16 cellular contexts compared by ENCODE assay signal in the genomic region with DNA sequence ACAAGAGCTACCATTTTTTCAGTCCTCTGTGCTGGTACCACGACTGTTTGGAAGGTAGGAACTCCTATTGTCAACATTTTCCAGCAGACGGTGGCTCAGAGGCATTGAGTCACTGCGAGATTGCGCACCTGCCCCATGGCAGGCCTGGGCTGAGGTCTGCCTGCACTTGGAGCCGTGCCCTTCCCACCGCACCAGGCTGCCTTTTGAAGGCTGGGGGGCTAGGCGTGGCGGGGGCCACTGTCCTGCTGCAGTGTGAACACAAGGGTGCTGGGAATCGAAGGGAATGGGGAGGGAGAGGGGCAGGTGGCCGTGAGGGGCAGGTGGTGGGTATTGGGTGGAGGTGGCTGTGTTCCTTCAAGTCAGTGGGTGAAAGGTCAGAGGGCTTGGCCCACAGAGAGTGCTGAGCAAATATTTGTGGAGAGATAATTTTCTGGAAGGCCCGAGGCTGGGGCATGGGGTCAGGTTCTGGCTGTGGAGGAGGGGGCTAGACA. TPM values are rescaled to one million over a fixed set of nuclear protein-coding genes. Genes with fewer than 3 reads are reported as not detected.
DNase-seq lines count a peak whose midpoint lies in the region; ATAC-seq and TF ChIP-seq lines count a peak whose summit lies in the region.
"Had no signal": no experiment of that assay in that cellular context is flagged by ENCODE, and none has a peak within 500 bp of the region (broad histone marks: within the 10 kb centered on the region; RNA-seq: fewer than 3 reads in every experiment).

No MANE protein-coding gene starts in this region.

- no peak overlapping the region for H4K5ac ChIP-seq in mesendoderm (ENCODE audit: low read length)

- no peak overlapping the region for H2AK5ac ChIP-seq in mesendoderm (ENCODE audit: low read length)

- no peak overlapping the region for H3K4ac ChIP-seq in mesendoderm (ENCODE audit: low read depth, low read length)

- DNase-seq in NCI-H510A treated with DMSO at 0.1 percent for 48 hours (lab: John Stamatoyannopoulos, UW) (peak; percentile 16), NCI-H510A (lab: John Stamatoyannopoulos, UW) (no peak), coronary artery (ENCODE audit: low spot score) (no peak), mucosa of descending colon (peak in 2 of 3 donors; percentile 56 to 66), upper lobe of left lung (peak in 1 of 2 donors; percentile 63), NCI-H187 (lab: John Stamatoyannopoulos, UW) (no peak), mesendoderm (no peak), esophagus muscularis mucosa (ENCODE audit: extremely low spot score) (no peak)
- DNase-seq: activated CD4-positive, alpha-beta T cell treated with anti-CD3 and anti-CD28 coated beads for 1 hour; activated gamma-delta T cell; CD4-positive, alpha-beta memory T cell; nephron progenitor cell; T-helper 9 cell; thyroid gland had no signal

- H2BK5ac ChIP-seq in mesendoderm (ENCODE audit: low read length): no peak overlapping the region

- no peaks in the 10 kb centered on the region for H3K79me2 ChIP-seq in mesendoderm (ENCODE audit: control insufficient read depth, insufficient read depth, low read length)

- WGBS in upper lobe of left lung, 2 donors: 82 to 85% methylated on average over 6 to 11 of the region's 11 CpGs
- WGBS in mesendoderm (ENCODE audit: extremely low coverage, insufficient coverage, low lambda C conversion rate): no CpG with 5 or more reads among the region's 11 CpGs
- 87% methylated on average over 10 of the region's 11 CpGs for WGBS in esophagus muscularis mucosa

- H3K9me3 ChIP-seq in mucosa of descending colon (no peaks in the 10 kb centered on the region), upper lobe of left lung (no peaks in the 10 kb centered on the region), esophagus muscularis mucosa (no peaks in the 10 kb centered on the region)
- H3K9me3 ChIP-seq: thyroid gland had no signal

- H4K8ac ChIP-seq in mesendoderm (ENCODE audit: low read depth, low read length): no peak overlapping the region

- ATAC-seq in mucosa of descending colon: peak; percentile 51
- no peak for ATAC-seq in upper lobe of left lung (ENCODE audit: low FRiP score in 2 of 2)
- ATAC-seq: right cardiac atrium had no signal

- no peak overlapping the region for H3K4me2 ChIP-seq in mesendoderm (ENCODE audit: low read length)

- TF ChIP-seq EP300 in upper lobe of left lung (IDR thresholded peaks at IDR 0.05) (no peak), esophagus muscularis mucosa (IDR thresholded peaks at IDR 0.05) (no peak)

- H2BK120ac ChIP-seq in mesendoderm (ENCODE audit: low read depth, low read length): no peak overlapping the region

- H2BK15ac ChIP-seq in mesendoderm (replicated peaks; ENCODE audit: low read depth): no peak overlapping the region

- H3K4me3 ChIP-seq in coronary artery (no peak overlapping the region), mucosa of descending colon (no peak overlapping the region), upper lobe of left lung (no peak overlapping the region), mesendoderm (ENCODE audit: low read length) (no peak overlapping the region), esophagus muscularis mucosa (no peak overlapping the region)
- H3K4me3 ChIP-seq: GM12878, thyroid gland had no signal

- TF ChIP-seq POLR2A in upper lobe of left lung (IDR thresholded peaks at IDR 0.05) (no peak), esophagus muscularis mucosa (IDR thresholded peaks at IDR 0.05; ENCODE audit: low read depth) (no peak)

- H3K27me3 ChIP-seq in upper lobe of left lung: no peaks in the 10 kb centered on the region
- H3K27me3 ChIP-seq in mesendoderm (ENCODE audit: insufficient read depth, low read length, poor library complexity): no peaks in the 10 kb centered on the region
- H3K27me3 ChIP-seq in esophagus muscularis mucosa: no peaks in the 10 kb centered on the region
- H3K27me3 ChIP-seq: thyroid gland had no signal

- no peak overlapping the region for H3K23ac ChIP-seq in mesendoderm (ENCODE audit: low read length)

- H3K4me1 ChIP-seq in mucosa of descending colon (ENCODE audit: low read depth): peaks cover 53% of the 10 kb centered on the region
- H3K4me1 ChIP-seq in upper lobe of left lung: peaks cover 47 to 71% (median 52%) of the 10 kb centered on the region in 4 donors
- H3K4me1 ChIP-seq in mesendoderm (ENCODE audit: control insufficient read depth, low read depth, low read length): no peaks in the 10 kb centered on the region
- peaks cover 48 to 65% (median 58%) of the 10 kb centered on the region in 4 donors for H3K4me1 ChIP-seq in esophagus muscularis mucosa

- no peaks in the 10 kb centered on the region for H3K79me1 ChIP-seq in mesendoderm (ENCODE audit: low read length)

- TF ChIP-seq CTCF in coronary artery (IDR thresholded peaks at IDR 0.05) (no peak), mucosa of descending colon (IDR thresholded peaks at IDR 0.05) (no peak), upper lobe of left lung (IDR thresholded peaks at IDR 0.05) (no peak), esophagus muscularis mucosa (IDR thresholded peaks at IDR 0.05) (no peak)

- H3K56ac ChIP-seq in mesendoderm (ENCODE audit: low read length): no peak overlapping the region

- intact Hi-C loops in mucosa of descending colon (cut with DNase I, micrococcal nuclease): no loop called here
- intact Hi-C loops in esophagus muscularis mucosa (cut with DNase I): no loop called here

- no peak overlapping the region for H3K18ac ChIP-seq in mesendoderm (ENCODE audit: low read length)

- H3K9ac ChIP-seq in mesendoderm (ENCODE audit: low read length): no peak overlapping the region

- H3K27ac ChIP-seq in coronary artery (peak overlapping the region; percentile 12 to 93), upper lobe of left lung (peak overlapping the region in 3 of 4 donors; percentile 63 to 81 (median 81)), mesendoderm (ENCODE audit: low read depth, low read length) (no peak overlapping the region), esophagus muscularis mucosa (replicated peaks in 1 of 4) (peak overlapping the region in 2 of 4 donors; percentile 7 to 31)
- H3K27ac ChIP-seq: thyroid gland had no signal

- no peaks in the 10 kb centered on the region for H3K36me3 ChIP-seq in mucosa of descending colon (ENCODE audit: low read depth)
- peaks cover 0 to 19% (median 9%) of the 10 kb centered on the region in 4 donors for H3K36me3 ChIP-seq in upper lobe of left lung
- H3K36me3 ChIP-seq in mesendoderm (ENCODE audit: control insufficient read depth, insufficient read depth, low read length): no peaks in the 10 kb centered on the region
- H3K36me3 ChIP-seq in esophagus muscularis mucosa: peaks cover 5 to 27% (median 12%) of the 10 kb centered on the region in 4 donors
- H3K36me3 ChIP-seq: thyroid gland had no signal

RNA-seq across cellular contexts. Expression of gene SNX33, which starts 16.3 kb away (rescaled TPM):
- total RNA-seq in mucosa of descending colon (10 to 100 TPM; 23.6 to 38.2 (median 28.7) TPM), upper lobe of left lung (10 to 100 TPM; 26.7 to 46.1 (median 31.7) TPM), esophagus muscularis mucosa (10 to 100 TPM; 27.8 to 47.6 (median 40.1) TPM)
- 10.5 TPM for polyA plus RNA-seq in mesendoderm (2013, experiment 1 of 2)
- 10.4 TPM for polyA plus RNA-seq in mesendoderm (2013, experiment 2 of 2)

RNA-seq across cellular contexts. Expression of gene IMP3, which starts 24.0 kb away (rescaled TPM):
- 10 to 100 TPM; 47.6 to 54.8 (median 50.4) TPM for total RNA-seq in mucosa of descending colon
- 100 to 1,000 TPM in 1 of 6 donors, 10 to 100 TPM in 5; 64.3 to 183 (median 70.2) TPM for total RNA-seq in upper lobe of left lung
- 112 TPM for polyA plus RNA-seq in mesendoderm (2013, experiment 1 of 2)
- polyA plus RNA-seq in mesendoderm (2013, experiment 2 of 2): 110 TPM
- 10 to 100 TPM; 49.0 to 83.5 (median 62.1) TPM for total RNA-seq in esophagus muscularis mucosa

RNA-seq across cellular contexts. Expression of gene SNUPN, which starts 38.5 kb away (rescaled TPM):
- total RNA-seq in mucosa of descending colon: 10 to 100 TPM; 18.7 to 23.9 (median 18.9) TPM
- total RNA-seq in upper lobe of left lung: 10 to 100 TPM; 14.1 to 30.4 (median 22.4) TPM
- polyA plus RNA-seq in mesendoderm (2013, experiment 1 of 2): 23.3 TPM
- 23.1 TPM for polyA plus RNA-seq in mesendoderm (2013, experiment 2 of 2)
- 10 to 100 TPM; 16.6 to 23.4 (median 18.8) TPM for total RNA-seq in esophagus muscularis mucosa

RNA-seq across cellular contexts. Expression of gene CSPG4, which starts 48.7 kb away (rescaled TPM):
- total RNA-seq in mucosa of descending colon (10 to 100 TPM in 1 of 3 donors, 1 to 10 TPM in 2; 3.0 to 86.8 (median 7.8) TPM), upper lobe of left lung (10 to 100 TPM in 5 of 6 donors, 1 to 10 TPM in 1; 8.5 to 38.3 (median 17.7) TPM), esophagus muscularis mucosa (100 to 1,000 TPM; 133 to 386 (median 182) TPM)
- 0.34 TPM for polyA plus RNA-seq in mesendoderm (2013, experiment 1 of 2)
- 0.35 TPM for polyA plus RNA-seq in mesendoderm (2013, experiment 2 of 2)
- total RNA-seq: CD4-positive, alpha-beta memory T cell had no signal
- polyA plus RNA-seq: CD4-positive, alpha-beta memory T cell had no signal

Comparison
In these comparisons a context has a peak if more than half of its experiments do, and no peak if none do; other contexts are left out.
1. DNase-seq: peak in NCI-H510A treated with DMSO at 0.1 percent for 48 hours (single experiment) and mucosa of descending colon (2 of 3); none in NCI-H510A (single experiment), coronary artery (single experiment), NCI-H187 (0 of 2), mesendoderm (single experiment) and esophagus muscularis mucosa (single experiment).